23 cellular contexts compared by ENCODE assay signal in the genomic region with DNA sequence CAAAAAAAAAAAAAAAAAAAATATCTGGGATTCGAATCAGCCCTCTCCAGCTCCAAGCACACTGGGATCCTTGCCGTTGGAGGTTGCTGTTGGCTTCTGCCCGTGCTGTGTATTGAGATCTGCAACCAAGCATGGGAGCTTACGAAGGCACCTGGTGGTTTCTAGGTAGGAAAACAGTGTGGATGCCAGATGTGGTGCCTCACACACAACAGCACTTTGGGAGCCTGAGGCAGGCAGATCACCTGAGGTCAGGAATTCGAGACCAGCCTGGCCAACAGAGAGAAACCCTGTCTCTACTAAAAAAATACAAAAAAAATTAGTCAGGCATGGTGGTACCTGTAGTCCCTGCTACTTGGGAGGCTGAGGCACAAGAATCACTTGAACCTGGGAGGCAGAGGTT.
"Had no signal": no experiment of that assay in that cellular context is flagged by ENCODE, and none has a peak within 500 bp of the region (broad histone marks: within the 10 kb centered on the region; RNA-seq: fewer than 3 reads in every experiment).

No MANE protein-coding gene starts in this region.

- H3K9me3 ChIP-seq: colonic mucosa, lower lobe of right lung, ovary, psoas muscle, sigmoid colon, testis, tibial artery, upper lobe of right lung, uterus had no signal

- ATAC-seq: effector memory CD8-positive, alpha-beta T cell; naive thymus-derived CD8-positive, alpha-beta T cell; psoas muscle; stimulated activated naive CD8-positive, alpha-beta T cell treated with anti-CD3 and anti-CD28 coated beads, Interleukin-15, Interleukin-2, amounts not matched to agents 100 U/mL and 50 U/mL, for 24 hours had no signal

- H3K27me3 Mint-ChIP-seq: effector memory CD8-positive, alpha-beta T cell; naive thymus-derived CD8-positive, alpha-beta T cell had no signal

- H3K36me3 ChIP-seq: colonic mucosa, ovary, sigmoid colon, upper lobe of right lung, uterus had no signal

- H3K4me3 Mint-ChIP-seq: effector memory CD8-positive, alpha-beta T cell; immature natural killer cell; naive thymus-derived CD8-positive, alpha-beta T cell; nephron progenitor cell had no signal

- H3K27me3 ChIP-seq: colonic mucosa, ovary, sigmoid colon, testis, tibial artery, upper lobe of right lung, uterus had no signal

- DNase-seq: colonic mucosa; effector memory CD8-positive, alpha-beta T cell; hypothalamus; immature natural killer cell; left ventricle myocardium superior; lower lobe of right lung; naive thymus-derived CD8-positive, alpha-beta T cell; nephron progenitor cell; nucleus accumbens; ovary; posterior cingulate gyrus; psoas muscle; right cardiac atrium; sigmoid colon; stimulated activated CD4-positive, alpha-beta T cell treated with anti-CD3 and anti-CD28 coated beads, Interleukin-2, amount 100 ng/mL, for 24 hours; stimulated activated CD4-positive, alpha-beta T cell treated with anti-CD3 and anti-CD28 coated beads, Interleukin-4, amount 100 ng/mL, for 24 hours; stimulated activated naive CD8-positive, alpha-beta T cell treated with anti-CD3 and anti-CD28 coated beads, Interleukin-15, Interleukin-2, amounts not matched to agents 100 U/mL and 50 U/mL, for 24 hours; substantia nigra; testis; tibial artery; upper lobe of right lung; uterus had no signal

- H3K4me3 ChIP-seq: colonic mucosa, lower lobe of right lung, ovary, psoas muscle, sigmoid colon, testis, tibial artery, upper lobe of right lung, uterus had no signal

- H3K9me3 Mint-ChIP-seq: effector memory CD8-positive, alpha-beta T cell; immature natural killer cell; naive thymus-derived CD8-positive, alpha-beta T cell; stimulated activated effector memory CD8-positive, alpha-beta T cell treated with anti-CD3 and anti-CD28 coated beads, Interleukin-12 subunit alpha, Interleukin-12 subunit beta, amount 100 ng/mL, for 72 hours had no signal

- H3K27ac ChIP-seq: colonic mucosa, lower lobe of right lung, ovary, psoas muscle, sigmoid colon, testis, tibial artery, upper lobe of right lung, uterus had no signal

- H3K4me1 ChIP-seq: colonic mucosa, psoas muscle, uterus had no signal
